In genomic region chr4:107791902-107792301, GRCh38 we compare ENCODE assay signal across 28 cellular contexts. TPM values are rescaled to one million over a fixed set of nuclear protein-coding genes. Genes with fewer than 3 reads are reported as not detected.
A peak's percentile ranks its signal among the peaks of the same experiment; 100 is the strongest.
DNase-seq lines count a peak whose midpoint lies in the region; TF ChIP-seq lines count a peak whose summit lies in the region.
"Had no signal": no experiment of that assay in that cellular context is flagged by ENCODE, and none has a peak within 500 bp of the region (broad histone marks: within the 10 kb centered on the region; RNA-seq: fewer than 3 reads in every experiment).

No MANE protein-coding gene starts in this region.

- in situ Hi-C loops in GM13976 (cut with MboI; ENCODE audit: low sequenced_read_pairs, unreplicated experiment): no loop called here

- H3K9me3 ChIP-seq in hepatocyte (ENCODE audit: low read depth) (no peaks in the 10 kb centered on the region), esophagus squamous epithelium (peaks cover 0 to 3% (median 0%) of the 10 kb centered on the region in 3 donors)
- H3K9me3 ChIP-seq: Caco-2, SK-N-SH had no signal

- DNase-seq in DMS53 (lab: John Stamatoyannopoulos, UW): peak; percentile 10
- no peak for DNase-seq in DMS53 treated with DMSO at 0.1 percent for 48 hours (lab: John Stamatoyannopoulos, UW; ENCODE audit: unreplicated experiment)
- DNase-seq in dermis microvascular lymphatic vessel endothelial cell (ENCODE audit: low read depth in 2 of 2): peak; percentile 15 to 61
- DNase-seq in hepatocyte (ENCODE audit: low spot score): no peak
- no peak for DNase-seq in NCI-H1105 treated with DMSO at 0.1 percent for 48 hours (lab: John Stamatoyannopoulos, UW)
- DNase-seq in Kasumi-1 (lab: John Stamatoyannopoulos, UW): no peak
- no peak for DNase-seq in GM13976 (ENCODE audit: low spot score)
- no peak for DNase-seq in esophagus squamous epithelium (lab: John Stamatoyannopoulos, UW)
- DNase-seq: CD8-positive, alpha-beta T cell; DMS79 treated with DMSO at 0.1 percent for 48 hours; GF-D8; MV-4-11; NCI-H1105; NCI-H146; NCI-H1930; NCI-H2107; NCI-H446; NCI-H524 treated with DMSO at 0.1 percent for 48 hours; NCI-H82; Peyer's patch; SIG-M5; SK-N-SH had no signal

- H3K4me2 ChIP-seq in hepatocyte: no peak overlapping the region
- H3K4me2 ChIP-seq: SK-N-SH had no signal

- TF ChIP-seq CTCF in hepatocyte (IDR thresholded peaks at IDR 0.05; ENCODE audit: poor library complexity): no peak
- no peak for TF ChIP-seq CTCF in GM13976 (IDR thresholded peaks at IDR 0.05; ENCODE audit: borderline replicate concordance, control extremely low read depth, extremely low read depth, insufficient read depth, missing control alignments)
- TF ChIP-seq CTCF in esophagus squamous epithelium (IDR thresholded peaks at IDR 0.05): no peak

- no peak for TF ChIP-seq POLR2A in esophagus squamous epithelium (IDR thresholded peaks at IDR 0.05)

- H3K9me2 ChIP-seq in hepatocyte (replicated peaks; ENCODE audit: insufficient read depth): no peaks in the 10 kb centered on the region
- H3K9me2 ChIP-seq: SK-N-SH had no signal

- H3K79me2 ChIP-seq in hepatocyte: no peaks in the 10 kb centered on the region

- H4K20me1 ChIP-seq in hepatocyte (ENCODE audit: insufficient read depth, poor library complexity, severe bottlenecking): no peaks in the 10 kb centered on the region

- H3K4me3 ChIP-seq in hepatocyte (no peak overlapping the region), esophagus squamous epithelium (no peak overlapping the region)
- H3K4me3 ChIP-seq: K562, Peyer's patch had no signal

- no peak overlapping the region for H2AFZ ChIP-seq in hepatocyte

- H3K4me1 ChIP-seq in hepatocyte (ENCODE audit: insufficient read depth): peaks cover 5% of the 10 kb centered on the region
- peaks cover 0 to 5% (median 0%) of the 10 kb centered on the region in 3 donors for H3K4me1 ChIP-seq in esophagus squamous epithelium
- H3K4me1 ChIP-seq: Caco-2 had no signal

- peak overlapping the region; percentile 69 for H3K27ac ChIP-seq in hepatocyte
- H3K27ac ChIP-seq in esophagus squamous epithelium: no peak overlapping the region
- H3K27ac ChIP-seq: 22Rv1, C4-2B, Peyer's patch had no signal

- no peaks in the 10 kb centered on the region for H3K36me3 ChIP-seq in hepatocyte (replicated peaks; ENCODE audit: insufficient read depth, low read depth)
- no peaks in the 10 kb centered on the region for H3K36me3 ChIP-seq in esophagus squamous epithelium
- H3K36me3 ChIP-seq: Peyer's patch had no signal

- WGBS in hepatocyte (ENCODE audit: low lambda C conversion rate, missing lambda C conversion rate): 66% methylated on average over 3 of the region's 3 CpGs
- 50 to 55% methylated on average over 3 of the region's 3 CpGs for WGBS in esophagus squamous epithelium, 2 donors

- intact Hi-C loops in esophagus squamous epithelium (cut with DNase I): no loop called here

- H3K27me3 ChIP-seq in hepatocyte (no peaks in the 10 kb centered on the region), esophagus squamous epithelium (no peaks in the 10 kb centered on the region)
- H3K27me3 ChIP-seq: Peyer's patch had no signal

RNA-seq across cellular contexts. Expression of gene SGMS2, which starts 32.8 kb away (rescaled TPM):
- total RNA-seq in dermis microvascular lymphatic vessel endothelial cell: 44.8 and 53.0 TPM in 2 replicates
- 68.9 and 75.7 TPM in 2 replicates for total RNA-seq in hepatocyte
- polyA plus RNA-seq in hepatocyte: 28.7 and 33.1 TPM in 2 replicates
- total RNA-seq in esophagus squamous epithelium: 100 to 1,000 TPM in 2 of 4 donors, 10 to 100 TPM in 2; 53.4 to 153 (median 114) TPM
- total RNA-seq: B cell; CD8-positive, alpha-beta T cell; OCI-LY7 had no signal

Comparison
In these comparisons a context has a peak if more than half of its experiments do, and no peak if none do; other contexts are left out.
1. DNase-seq: peak in DMS53 (single experiment) and dermis microvascular lymphatic vessel endothelial cell (2 of 2); none in DMS53 treated with DMSO at 0.1 percent for 48 hours (single experiment), hepatocyte (single experiment), NCI-H1105 treated with DMSO at 0.1 percent for 48 hours (single experiment), Kasumi-1 (0 of 2), GM13976 (single experiment) and esophagus squamous epithelium (single experiment).